In genomic region chr2:27243391-27244130, GRCh38 we compare ENCODE assay signal across 30 cellular contexts. TPM values are rescaled to one million over a fixed set of nuclear protein-coding genes. Genes with fewer than 3 reads are reported as not detected.
"Had no signal": no experiment of that assay in that cellular context is flagged by ENCODE, and none has a peak within 500 bp of the region (broad histone marks: within the 10 kb centered on the region; RNA-seq: fewer than 3 reads in every experiment).

No MANE protein-coding gene starts in this region.

- H3K27me3 ChIP-seq: foreskin keratinocyte, neutrophil, thyroid gland had no signal

- H3K79me2 ChIP-seq: parathyroid adenoma had no signal

- FAIRE-seq: colon, kidney, TTC549 had no signal

- H3K4me1 ChIP-seq: foreskin keratinocyte, left lung, parathyroid adenoma, thyroid gland had no signal

- H3K4me3 ChIP-seq: left lung, thyroid gland had no signal

- ATAC-seq: activated CD4-positive, alpha-beta T cell treated with anti-CD3 and anti-CD28 coated beads for 36 hours; foreskin keratinocyte; left lung; natural killer cell; WTC11 had no signal

- H2AFZ ChIP-seq: parathyroid adenoma had no signal

- H3K9me3 Mint-ChIP-seq: activated T-helper 1 cell treated with anti-CD3 and anti-CD28 coated beads, Interleukin-12 subunit alpha, Interleukin-12 subunit beta, Interleukin-2, Interleukin-4 antibody, amounts not matched to agents 30 ng/mL and 10 ng/mL and 1 ng/mL, durations not matched to agents 14 hours and 24 hours and 36 hours; endodermal cell; natural killer cell; T-helper 2 cell treated with Interferon-gamma antibody and Interleukin-4, amounts not matched to agents 5 μg/mL and 100 μg/mL, for 36 hours; WTC11 had no signal

- H3K9ac ChIP-seq: parathyroid adenoma had no signal

- H3K27me3 Mint-ChIP-seq: activated CD4-positive, alpha-beta T cell treated with anti-CD3 and anti-CD28 coated beads for 36 hours; activated naive CD8-positive, alpha-beta T cell had no signal

- H3K27ac ChIP-seq: foreskin keratinocyte, left lung, neutrophil, parathyroid adenoma, thyroid gland had no signal

- H3K36me3 Mint-ChIP-seq: activated naive CD8-positive, alpha-beta T cell; natural killer cell had no signal

- H3K4me1 Mint-ChIP-seq: activated CD4-positive, alpha-beta T cell treated with anti-CD3 and anti-CD28 coated beads for 36 hours; endodermal cell; natural killer cell; WTC11 had no signal

- DNase-seq: activated CD4-positive, alpha-beta T cell treated with anti-CD3 and anti-CD28 coated beads for 36 hours; activated CD4-positive, alpha-beta T cell treated with anti-CD3 and anti-CD28 coated beads, Interleukin-2, amount 50 U/mL, for 48 hours; activated gamma-delta T cell treated with Interleukin-2 at 50 U/mL for 16 hours; activated T-cell treated with anti-CD3 and anti-CD28 coated beads for 4 hours; amniotic stem cell; caudate nucleus; endodermal cell; foreskin keratinocyte; kidney; left lung; mesendoderm; natural killer cell; stimulated activated CD4-positive, alpha-beta T cell treated with anti-CD3 and anti-CD28 coated beads, Interleukin-12 subunit alpha, Interleukin-12 subunit beta, amount 100 ng/mL, for 4 hours; stimulated activated CD4-positive, alpha-beta T cell treated with anti-CD3 and anti-CD28 coated beads, Interleukin-1b, Interleukin-23, amount 100 ng/mL, for 48 hours; stimulated activated naive CD4-positive, alpha-beta T cell treated with Interleukin-2 at 50 U/mL for 16 hours; SW 1271; thyroid gland had no signal

- H3K4me3 Mint-ChIP-seq: activated CD4-positive, alpha-beta T cell treated with anti-CD3 and anti-CD28 coated beads for 36 hours; activated naive CD8-positive, alpha-beta T cell; activated T-helper 1 cell treated with anti-CD3 and anti-CD28 coated beads, Interleukin-12 subunit alpha, Interleukin-12 subunit beta, Interleukin-2, Interleukin-4 antibody, amounts not matched to agents 30 ng/mL and 10 ng/mL and 1 ng/mL, durations not matched to agents 14 hours and 24 hours and 36 hours; endodermal cell; natural killer cell; T-helper 2 cell treated with Interferon-gamma antibody and Interleukin-4, amounts not matched to agents 5 μg/mL and 100 μg/mL, for 36 hours; WTC11 had no signal

- H3K9me3 ChIP-seq: left lung, neutrophil, thyroid gland had no signal

- H3K27ac Mint-ChIP-seq: activated CD4-positive, alpha-beta T cell treated with anti-CD3 and anti-CD28 coated beads for 36 hours; activated naive CD8-positive, alpha-beta T cell; activated T-helper 1 cell treated with anti-CD3 and anti-CD28 coated beads, Interleukin-12 subunit alpha, Interleukin-12 subunit beta, Interleukin-2, Interleukin-4 antibody, amounts not matched to agents 30 ng/mL and 10 ng/mL and 1 ng/mL, durations not matched to agents 14 hours and 24 hours and 36 hours; endodermal cell; natural killer cell; T-helper 2 cell treated with Interferon-gamma antibody and Interleukin-4, amounts not matched to agents 5 μg/mL and 100 μg/mL, for 36 hours; WTC11 had no signal

RNA-seq across cellular contexts. Expression of gene SLC30A3, which starts 19.3 kb away (rescaled TPM):
- total RNA-seq: epithelial cell of proximal tubule, mucosa of gallbladder, natural killer cell, subcutaneous adipose tissue, ureter had no signal

RNA-seq across cellular contexts. Expression of gene DNAJC5G, which starts 31.7 kb away (rescaled TPM):
- total RNA-seq: activated CD4-positive, alpha-beta T cell treated with anti-CD3 and anti-CD28 coated beads for 36 hours; activated T-helper 1 cell treated with anti-CD3 and anti-CD28 coated beads, Interleukin-12 subunit alpha, Interleukin-12 subunit beta, Interleukin-2, Interleukin-4 antibody, amounts not matched to agents 30 ng/mL and 10 ng/mL and 1 ng/mL, durations not matched to agents 14 hours and 24 hours and 36 hours; epithelial cell of proximal tubule; fibroblast of lung; foreskin keratinocyte; kidney; left lung; mucosa of gallbladder; natural killer cell; ureter had no signal
- polyA plus RNA-seq: fibroblast of lung, foreskin keratinocyte had no signal
